1 cellular context compared by ENCODE assay signal in the genomic region with DNA sequence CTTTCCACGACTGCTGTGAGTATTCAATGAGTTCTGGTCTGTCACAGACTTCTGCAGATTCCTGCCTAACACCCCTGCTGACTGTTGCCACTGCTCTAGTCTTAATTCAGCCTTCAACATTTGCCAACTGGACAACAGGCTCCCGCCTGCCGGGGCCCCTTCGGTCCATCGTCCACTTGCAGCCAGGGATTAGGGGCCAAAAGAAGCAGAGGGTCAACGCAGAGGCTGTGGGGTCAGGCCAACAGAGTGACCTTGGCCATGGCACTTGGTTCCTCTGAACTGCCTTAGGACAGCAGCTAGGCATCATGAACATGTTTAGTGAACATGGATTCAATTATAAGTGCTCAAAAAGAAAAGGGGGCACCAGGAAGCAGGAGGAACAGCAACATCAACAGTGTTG.
A peak's percentile ranks its signal among the peaks of the same experiment; 100 is the strongest.
TF ChIP-seq lines count a peak whose summit lies in the region.

No MANE protein-coding gene starts in this region.

TF ChIP-seq in HepG2, 621 proteins besides CTCF, POLR2A, EP300 and RAD21 (continued from another document):
- TF ChIP-seq, protein P1, sequence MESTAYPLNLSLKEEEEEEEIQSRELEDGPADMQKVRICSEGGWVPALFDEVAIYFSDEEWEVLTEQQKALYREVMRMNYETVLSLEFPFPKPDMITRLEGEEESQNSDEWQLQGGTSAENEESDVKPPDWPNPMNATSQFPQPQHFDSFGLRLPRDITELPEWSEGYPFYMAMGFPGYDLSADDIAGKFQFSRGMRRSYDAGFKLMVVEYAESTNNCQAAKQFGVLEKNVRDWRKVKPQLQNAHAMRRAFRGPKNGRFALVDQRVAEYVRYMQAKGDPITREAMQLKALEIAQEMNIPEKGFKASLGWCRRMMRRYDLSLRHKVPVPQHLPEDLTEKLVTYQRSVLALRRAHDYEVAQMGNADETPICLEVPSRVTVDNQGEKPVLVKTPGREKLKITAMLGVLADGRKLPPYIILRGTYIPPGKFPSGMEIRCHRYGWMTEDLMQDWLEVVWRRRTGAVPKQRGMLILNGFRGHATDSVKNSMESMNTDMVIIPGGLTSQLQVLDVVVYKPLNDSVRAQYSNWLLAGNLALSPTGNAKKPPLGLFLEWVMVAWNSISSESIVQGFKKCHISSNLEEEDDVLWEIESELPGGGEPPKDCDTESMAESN (CRISPR knock-in tag; conservative IDR thresholded peaks at IDR 0.05), result 0 out of 2 replicates have a peak, but pooled peaks have one; percentile 38
- TF ChIP-seq, protein P2, sequence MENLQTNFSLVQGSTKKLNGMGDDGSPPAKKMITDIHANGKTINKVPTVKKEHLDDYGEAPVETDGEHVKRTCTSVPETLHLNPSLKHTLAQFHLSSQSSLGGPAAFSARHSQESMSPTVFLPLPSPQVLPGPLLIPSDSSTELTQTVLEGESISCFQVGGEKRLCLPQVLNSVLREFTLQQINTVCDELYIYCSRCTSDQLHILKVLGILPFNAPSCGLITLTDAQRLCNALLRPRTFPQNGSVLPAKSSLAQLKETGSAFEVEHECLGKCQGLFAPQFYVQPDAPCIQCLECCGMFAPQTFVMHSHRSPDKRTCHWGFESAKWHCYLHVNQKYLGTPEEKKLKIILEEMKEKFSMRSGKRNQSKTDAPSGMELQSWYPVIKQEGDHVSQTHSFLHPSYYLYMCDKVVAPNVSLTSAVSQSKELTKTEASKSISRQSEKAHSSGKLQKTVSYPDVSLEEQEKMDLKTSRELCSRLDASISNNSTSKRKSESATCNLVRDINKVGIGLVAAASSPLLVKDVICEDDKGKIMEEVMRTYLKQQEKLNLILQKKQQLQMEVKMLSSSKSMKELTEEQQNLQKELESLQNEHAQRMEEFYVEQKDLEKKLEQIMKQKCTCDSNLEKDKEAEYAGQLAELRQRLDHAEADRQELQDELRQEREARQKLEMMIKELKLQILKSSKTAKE (CRISPR knock-in tag; IDR thresholded peaks at IDR 0.05; ENCODE audit: borderline replicate concordance), result peak; percentile 57; the same call in 1 of the 2 replicates
- TF ChIP-seq SALL1 (CRISPR knock-in tag; IDR thresholded peaks at IDR 0.05) (peak; percentile 60; the same call in 1 of the 2 replicates), NR2F1 (CRISPR knock-in tag; IDR thresholded peaks at IDR 0.05) (peak; percentile 71 to 88), ZMYM4 (CRISPR knock-in tag; IDR thresholded peaks at IDR 0.05) (peak; percentile 59; the same call in 1 of the 2 replicates), XRCC5 (optimal IDR thresholded peaks at IDR 0.05; ENCODE audit: low read length) (peak; percentile 51), RXRA (CRISPR knock-in tag; IDR thresholded peaks at IDR 0.05) (peak; percentile 70), ZNF235 (CRISPR knock-in tag; IDR thresholded peaks at IDR 0.05; ENCODE audit: borderline replicate concordance) (no peak), TBX2 (CRISPR knock-in tag; IDR thresholded peaks at IDR 0.05; ENCODE audit: borderline replicate concordance) (peak; percentile 35; the same call in 1 of the 2 replicates), NBN (conservative IDR thresholded peaks at IDR 0.05) (no peak), RARA (CRISPR knock-in tag; IDR thresholded peaks at IDR 0.05) (peak; percentile 84), CENPX (CRISPR knock-in tag; IDR thresholded peaks at IDR 0.05) (no peak), PPARG (CRISPR knock-in tag; conservative IDR thresholded peaks at IDR 0.05) (no peak), ELF1 (CRISPR knock-in tag; IDR thresholded peaks at IDR 0.05) (no peak), PHF21A (CRISPR knock-in tag; IDR thresholded peaks at IDR 0.05) (no peak), ZNF777 (CRISPR knock-in tag; IDR thresholded peaks at IDR 0.05) (no peak)
- TF ChIP-seq, protein P3, sequence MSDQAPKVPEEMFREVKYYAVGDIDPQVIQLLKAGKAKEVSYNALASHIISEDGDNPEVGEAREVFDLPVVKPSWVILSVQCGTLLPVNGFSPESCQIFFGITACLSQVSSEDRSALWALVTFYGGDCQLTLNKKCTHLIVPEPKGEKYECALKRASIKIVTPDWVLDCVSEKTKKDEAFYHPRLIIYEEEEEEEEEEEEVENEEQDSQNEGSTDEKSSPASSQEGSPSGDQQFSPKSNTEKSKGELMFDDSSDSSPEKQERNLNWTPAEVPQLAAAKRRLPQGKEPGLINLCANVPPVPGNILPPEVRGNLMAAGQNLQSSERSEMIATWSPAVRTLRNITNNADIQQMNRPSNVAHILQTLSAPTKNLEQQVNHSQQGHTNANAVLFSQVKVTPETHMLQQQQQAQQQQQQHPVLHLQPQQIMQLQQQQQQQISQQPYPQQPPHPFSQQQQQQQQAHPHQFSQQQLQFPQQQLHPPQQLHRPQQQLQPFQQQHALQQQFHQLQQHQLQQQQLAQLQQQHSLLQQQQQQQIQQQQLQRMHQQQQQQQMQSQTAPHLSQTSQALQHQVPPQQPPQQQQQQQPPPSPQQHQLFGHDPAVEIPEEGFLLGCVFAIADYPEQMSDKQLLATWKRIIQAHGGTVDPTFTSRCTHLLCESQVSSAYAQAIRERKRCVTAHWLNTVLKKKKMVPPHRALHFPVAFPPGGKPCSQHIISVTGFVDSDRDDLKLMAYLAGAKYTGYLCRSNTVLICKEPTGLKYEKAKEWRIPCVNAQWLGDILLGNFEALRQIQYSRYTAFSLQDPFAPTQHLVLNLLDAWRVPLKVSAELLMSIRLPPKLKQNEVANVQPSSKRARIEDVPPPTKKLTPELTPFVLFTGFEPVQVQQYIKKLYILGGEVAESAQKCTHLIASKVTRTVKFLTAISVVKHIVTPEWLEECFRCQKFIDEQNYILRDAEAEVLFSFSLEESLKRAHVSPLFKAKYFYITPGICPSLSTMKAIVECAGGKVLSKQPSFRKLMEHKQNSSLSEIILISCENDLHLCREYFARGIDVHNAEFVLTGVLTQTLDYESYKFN (CRISPR knock-in tag; conservative IDR thresholded peaks at IDR 0.05), result peak; percentile 75
- TF ChIP-seq, protein P4, sequence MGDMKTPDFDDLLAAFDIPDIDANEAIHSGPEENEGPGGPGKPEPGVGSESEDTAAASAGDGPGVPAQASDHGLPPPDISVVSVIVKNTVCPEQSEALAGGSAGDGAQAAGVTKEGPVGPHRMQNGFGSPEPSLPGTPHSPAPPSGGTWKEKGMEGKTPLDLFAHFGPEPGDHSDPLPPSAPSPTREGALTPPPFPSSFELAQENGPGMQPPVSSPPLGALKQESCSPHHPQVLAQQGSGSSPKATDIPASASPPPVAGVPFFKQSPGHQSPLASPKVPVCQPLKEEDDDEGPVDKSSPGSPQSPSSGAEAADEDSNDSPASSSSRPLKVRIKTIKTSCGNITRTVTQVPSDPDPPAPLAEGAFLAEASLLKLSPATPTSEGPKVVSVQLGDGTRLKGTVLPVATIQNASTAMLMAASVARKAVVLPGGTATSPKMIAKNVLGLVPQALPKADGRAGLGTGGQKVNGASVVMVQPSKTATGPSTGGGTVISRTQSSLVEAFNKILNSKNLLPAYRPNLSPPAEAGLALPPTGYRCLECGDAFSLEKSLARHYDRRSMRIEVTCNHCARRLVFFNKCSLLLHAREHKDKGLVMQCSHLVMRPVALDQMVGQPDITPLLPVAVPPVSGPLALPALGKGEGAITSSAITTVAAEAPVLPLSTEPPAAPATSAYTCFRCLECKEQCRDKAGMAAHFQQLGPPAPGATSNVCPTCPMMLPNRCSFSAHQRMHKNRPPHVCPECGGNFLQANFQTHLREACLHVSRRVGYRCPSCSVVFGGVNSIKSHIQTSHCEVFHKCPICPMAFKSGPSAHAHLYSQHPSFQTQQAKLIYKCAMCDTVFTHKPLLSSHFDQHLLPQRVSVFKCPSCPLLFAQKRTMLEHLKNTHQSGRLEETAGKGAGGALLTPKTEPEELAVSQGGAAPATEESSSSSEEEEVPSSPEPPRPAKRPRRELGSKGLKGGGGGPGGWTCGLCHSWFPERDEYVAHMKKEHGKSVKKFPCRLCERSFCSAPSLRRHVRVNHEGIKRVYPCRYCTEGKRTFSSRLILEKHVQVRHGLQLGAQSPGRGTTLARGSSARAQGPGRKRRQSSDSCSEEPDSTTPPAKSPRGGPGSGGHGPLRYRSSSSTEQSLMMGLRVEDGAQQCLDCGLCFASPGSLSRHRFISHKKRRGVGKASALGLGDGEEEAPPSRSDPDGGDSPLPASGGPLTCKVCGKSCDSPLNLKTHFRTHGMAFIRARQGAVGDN (CRISPR knock-in tag; IDR thresholded peaks at IDR 0.05), result peak; percentile 46
- TF ChIP-seq, protein P5, sequence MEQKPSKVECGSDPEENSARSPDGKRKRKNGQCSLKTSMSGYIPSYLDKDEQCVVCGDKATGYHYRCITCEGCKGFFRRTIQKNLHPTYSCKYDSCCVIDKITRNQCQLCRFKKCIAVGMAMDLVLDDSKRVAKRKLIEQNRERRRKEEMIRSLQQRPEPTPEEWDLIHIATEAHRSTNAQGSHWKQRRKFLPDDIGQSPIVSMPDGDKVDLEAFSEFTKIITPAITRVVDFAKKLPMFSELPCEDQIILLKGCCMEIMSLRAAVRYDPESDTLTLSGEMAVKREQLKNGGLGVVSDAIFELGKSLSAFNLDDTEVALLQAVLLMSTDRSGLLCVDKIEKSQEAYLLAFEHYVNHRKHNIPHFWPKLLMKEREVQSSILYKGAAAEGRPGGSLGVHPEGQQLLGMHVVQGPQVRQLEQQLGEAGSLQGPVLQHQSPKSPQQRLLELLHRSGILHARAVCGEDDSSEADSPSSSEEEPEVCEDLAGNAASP (CRISPR knock-in tag; IDR thresholded peaks at IDR 0.05; ENCODE audit: borderline replicate concordance), result peak; percentile 31; the same call in 1 of the 2 replicates
- TF ChIP-seq, protein P6, sequence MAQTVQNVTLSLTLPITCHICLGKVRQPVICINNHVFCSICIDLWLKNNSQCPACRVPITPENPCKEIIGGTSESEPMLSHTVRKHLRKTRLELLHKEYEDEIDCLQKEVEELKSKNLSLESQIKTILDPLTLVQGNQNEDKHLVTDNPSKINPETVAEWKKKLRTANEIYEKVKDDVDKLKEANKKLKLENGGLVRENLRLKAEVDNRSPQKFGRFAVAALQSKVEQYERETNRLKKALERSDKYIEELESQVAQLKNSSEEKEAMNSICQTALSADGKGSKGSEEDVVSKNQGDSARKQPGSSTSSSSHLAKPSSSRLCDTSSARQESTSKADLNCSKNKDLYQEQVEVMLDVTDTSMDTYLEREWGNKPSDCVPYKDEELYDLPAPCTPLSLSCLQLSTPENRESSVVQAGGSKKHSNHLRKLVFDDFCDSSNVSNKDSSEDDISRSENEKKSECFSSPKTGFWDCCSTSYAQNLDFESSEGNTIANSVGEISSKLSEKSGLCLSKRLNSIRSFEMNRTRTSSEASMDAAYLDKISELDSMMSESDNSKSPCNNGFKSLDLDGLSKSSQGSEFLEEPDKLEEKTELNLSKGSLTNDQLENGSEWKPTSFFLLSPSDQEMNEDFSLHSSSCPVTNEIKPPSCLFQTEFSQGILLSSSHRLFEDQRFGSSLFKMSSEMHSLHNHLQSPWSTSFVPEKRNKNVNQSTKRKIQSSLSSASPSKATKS (CRISPR knock-in tag; IDR thresholded peaks at IDR 0.05), result no peak
